13 cellular contexts compared by ENCODE assay signal in the genomic region with DNA sequence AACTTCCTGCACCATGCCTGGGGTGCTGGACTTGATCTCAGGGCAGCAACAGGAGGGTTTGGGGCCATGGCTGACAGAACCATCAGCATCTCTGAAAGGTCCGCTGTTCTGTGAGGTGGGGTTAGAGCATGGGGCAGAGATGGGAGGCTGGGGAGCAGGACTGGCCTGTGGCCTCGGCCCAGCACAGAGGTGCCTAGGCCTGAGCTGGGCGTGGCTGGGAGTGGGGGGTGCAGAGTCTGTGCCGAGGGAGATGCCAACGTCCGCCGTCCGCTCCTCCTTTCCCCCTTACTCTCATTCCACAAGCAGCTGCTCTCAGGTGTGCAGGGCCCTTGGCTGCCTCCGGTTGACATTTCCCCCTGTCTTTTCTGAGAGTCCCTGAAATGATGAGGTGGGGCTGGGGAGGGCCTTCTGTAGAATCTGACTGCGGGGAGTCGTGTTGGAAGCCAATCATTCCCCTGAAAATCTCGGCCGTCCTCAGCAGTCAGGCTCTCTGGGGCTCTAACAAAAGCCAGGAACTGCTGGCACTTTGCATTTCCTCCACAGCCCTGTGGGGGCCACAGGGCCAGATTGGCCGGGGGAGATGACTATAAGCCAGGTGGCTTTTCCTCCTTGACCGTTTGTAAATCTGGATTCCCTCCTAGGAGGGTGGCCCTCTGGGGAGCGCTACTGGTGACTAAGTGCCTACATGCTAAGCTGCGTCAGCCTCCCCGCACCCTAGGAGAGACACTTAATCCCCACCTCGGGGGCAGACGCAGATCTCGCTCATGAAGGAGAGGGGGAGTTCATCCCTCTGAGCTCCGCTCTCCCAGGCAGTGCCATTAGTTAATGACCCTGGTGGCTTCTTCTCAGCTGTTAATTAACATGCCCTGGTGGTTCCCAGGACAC. TPM values are rescaled to one million over a fixed set of nuclear protein-coding genes. Genes with fewer than 3 reads are reported as not detected.
DNase-seq lines count a peak whose midpoint lies in the region; ATAC-seq and TF ChIP-seq lines count a peak whose summit lies in the region.
"Had no signal": no experiment of that assay in that cellular context is flagged by ENCODE, and none has a peak within 500 bp of the region (broad histone marks: within the 10 kb centered on the region; RNA-seq: fewer than 3 reads in every experiment).

No MANE protein-coding gene starts in this region.

- H3K9me3 Mint-ChIP-seq in WTC11, result no peaks in the 10 kb centered on the region
- no peaks in the 10 kb centered on the region for H3K9me3 Mint-ChIP-seq in activated CD8-positive, alpha-beta T cell treated with anti-CD3 and anti-CD28 coated beads, Interleukin-2, amount 10 ng/mL, durations not matched to agents 7 days and 5 days (ENCODE audit: insufficient read depth)
- H3K9me3 Mint-ChIP-seq: activated T-cell treated with anti-CD3 and anti-CD28 coated beads, Interleukin-2, amount 50 U/mL, for 24 hours; mesothelial cell of epicardium had no signal

- no peak for TF ChIP-seq CTCF in WTC11 (IDR thresholded peaks at IDR 0.05)
- TF ChIP-seq CTCF in adrenal gland (IDR thresholded peaks at IDR 0.05), result no peak
- no peak for TF ChIP-seq CTCF in BE2C (IDR thresholded peaks at IDR 0.05; ENCODE audit: low read depth, low read length)

- H3K4me3 Mint-ChIP-seq in WTC11, result peak overlapping the region; percentile 41
- H3K4me3 Mint-ChIP-seq in activated CD8-positive, alpha-beta T cell treated with anti-CD3 and anti-CD28 coated beads, Interleukin-2, amount 10 ng/mL, durations not matched to agents 7 days and 5 days, result no peak overlapping the region
- H3K4me3 Mint-ChIP-seq: activated T-cell treated with anti-CD3 and anti-CD28 coated beads, Interleukin-2, amount 50 U/mL, for 24 hours; mesothelial cell of epicardium had no signal

- ATAC-seq in WTC11, result peak; percentile 92
- ATAC-seq in activated CD8-positive, alpha-beta T cell treated with anti-CD3 and anti-CD28 coated beads, Interleukin-2, amount 10 ng/mL, durations not matched to agents 7 days and 5 days, result no peak
- ATAC-seq: right cardiac atrium had no signal

- TF ChIP-seq POLR2A in adrenal gland (IDR thresholded peaks at IDR 0.05), result no peak

- H3K4me1 ChIP-seq in adrenal gland (replicated peaks in 1 of 2) (peaks cover 0 to 4% of the 10 kb centered on the region in 2 donors), BE2C (no peaks in the 10 kb centered on the region)

- POLR2A ChIA-PET in WTC11 (lab: Charles Lee), result no interaction called here
- POLR2A ChIA-PET in activated CD8-positive, alpha-beta T cell treated with anti-CD3 and anti-CD28 coated beads, Interleukin-2, amount 10 ng/mL, durations not matched to agents 7 days and 5 days (lab: Charles Lee), result no interaction called here

- H3K27me3 ChIP-seq in H7 (ENCODE audit: control insufficient read depth, insufficient read depth, low read length) (no peaks in the 10 kb centered on the region), adrenal gland (no peaks in the 10 kb centered on the region), BE2C (no peaks in the 10 kb centered on the region)
- H3K27me3 ChIP-seq: ascending aorta, thyroid gland had no signal

- H3K9me3 ChIP-seq in adrenal gland (replicated peaks in 1 of 3), result no peaks in the 10 kb centered on the region
- H3K9me3 ChIP-seq in BE2C, result no peaks in the 10 kb centered on the region
- H3K9me3 ChIP-seq: ascending aorta, thyroid gland had no signal

- H3K36me3 Mint-ChIP-seq in WTC11, result peaks cover 30% of the 10 kb centered on the region
- no peaks in the 10 kb centered on the region for H3K36me3 Mint-ChIP-seq in activated CD8-positive, alpha-beta T cell treated with anti-CD3 and anti-CD28 coated beads, Interleukin-2, amount 10 ng/mL, durations not matched to agents 7 days and 5 days (ENCODE audit: low read depth)

- peak overlapping the region; percentile 87 for H3K27ac Mint-ChIP-seq in WTC11
- H3K27ac Mint-ChIP-seq in activated CD8-positive, alpha-beta T cell treated with anti-CD3 and anti-CD28 coated beads, Interleukin-2, amount 10 ng/mL, durations not matched to agents 7 days and 5 days, result no peak overlapping the region
- H3K27ac Mint-ChIP-seq: activated T-cell treated with anti-CD3 and anti-CD28 coated beads, Interleukin-2, amount 50 U/mL, for 24 hours; mesothelial cell of epicardium had no signal

- CTCF ChIA-PET in WTC11 (lab: Charles Lee), result interaction anchor here (0.9 to 2.2 kb wide), 5 partner anchors 16 to 352 kb away, joined by 3 to 8 read pairs (median 6); a partner anchor contains a TSS
- CTCF ChIA-PET in activated CD8-positive, alpha-beta T cell treated with anti-CD3 and anti-CD28 coated beads, Interleukin-2, amount 10 ng/mL, durations not matched to agents 7 days and 5 days (lab: Charles Lee), result interaction anchor here (0.9 kb wide), 1 partner anchor 39 kb away, joined by 3 read pairs; no protein-coding TSS in a partner anchor

- DNase-seq in H7 (peak; percentile 90), WTC11 (ENCODE audit: low spot score) (peak; percentile 73), glomerular visceral epithelial cell (ENCODE audit: extremely low spot score) (peak; percentile 90), retina (peak; percentile 70), GM03348 (ENCODE audit: low spot score) (no peak), adrenal gland (no peak), BE2C (no peak)
- no peak for DNase-seq in activated CD8-positive, alpha-beta T cell treated with anti-CD3 and anti-CD28 coated beads, Interleukin-2, amount 10 ng/mL, durations not matched to agents 7 days and 5 days
- DNase-seq: activated T-cell treated with anti-CD3 and anti-CD28 coated beads, Interleukin-2, amount 50 U/mL, for 24 hours; right cardiac atrium; thyroid gland had no signal

- peaks cover 42% of the 10 kb centered on the region for H3K4me1 Mint-ChIP-seq in WTC11
- no peaks in the 10 kb centered on the region for H3K4me1 Mint-ChIP-seq in activated CD8-positive, alpha-beta T cell treated with anti-CD3 and anti-CD28 coated beads, Interleukin-2, amount 10 ng/mL, durations not matched to agents 7 days and 5 days (ENCODE audit: low read depth)
- H3K4me1 Mint-ChIP-seq: mesothelial cell of epicardium had no signal

- intact Hi-C loops in adrenal gland (cut with DNase I), result no loop called here

- no peak overlapping the region for H3K27ac ChIP-seq in adrenal gland
- H3K27ac ChIP-seq: thyroid gland had no signal

- H3K36me3 ChIP-seq in H7 (replicated peaks; ENCODE audit: control insufficient read depth, insufficient read depth, low read length) (peaks cover 10% of the 10 kb centered on the region), adrenal gland (replicated peaks in 1 of 2) (peaks cover 0 to 7% of the 10 kb centered on the region in 2 donors), BE2C (no peaks in the 10 kb centered on the region)

- 73 to 80% (median 80%) methylated on average over 19 to 22 of the region's 22 CpGs for WGBS in adrenal gland, 4 donors

- H3K27me3 Mint-ChIP-seq in WTC11 (ENCODE audit: low read depth), result no peaks in the 10 kb centered on the region; the same call in 1 of the 2 replicates
- H3K27me3 Mint-ChIP-seq in activated CD8-positive, alpha-beta T cell treated with anti-CD3 and anti-CD28 coated beads, Interleukin-2, amount 10 ng/mL, durations not matched to agents 7 days and 5 days (ENCODE audit: low read depth), result no peaks in the 10 kb centered on the region
- H3K27me3 Mint-ChIP-seq: activated T-cell treated with anti-CD3 and anti-CD28 coated beads, Interleukin-2, amount 50 U/mL, for 24 hours had no signal

- H3K4me3 ChIP-seq in H7 (ENCODE audit: insufficient read depth, low read depth, low read length) (no peak overlapping the region), adrenal gland (no peak overlapping the region), BE2C (ENCODE audit: low read depth, low read length) (no peak overlapping the region)
- H3K4me3 ChIP-seq: ascending aorta, thyroid gland had no signal

TF ChIP-seq in WTC11, 78 proteins besides CTCF, POLR2A, EP300 and RAD21 (continues in another document):
- TF ChIP-seq FOXK1 (CRISPR knock-in tag; IDR thresholded peaks at IDR 0.05) (no peak), JAZF1 (CRISPR knock-in tag; IDR thresholded peaks at IDR 0.05) (no peak)
- TF ChIP-seq, protein P1, sequence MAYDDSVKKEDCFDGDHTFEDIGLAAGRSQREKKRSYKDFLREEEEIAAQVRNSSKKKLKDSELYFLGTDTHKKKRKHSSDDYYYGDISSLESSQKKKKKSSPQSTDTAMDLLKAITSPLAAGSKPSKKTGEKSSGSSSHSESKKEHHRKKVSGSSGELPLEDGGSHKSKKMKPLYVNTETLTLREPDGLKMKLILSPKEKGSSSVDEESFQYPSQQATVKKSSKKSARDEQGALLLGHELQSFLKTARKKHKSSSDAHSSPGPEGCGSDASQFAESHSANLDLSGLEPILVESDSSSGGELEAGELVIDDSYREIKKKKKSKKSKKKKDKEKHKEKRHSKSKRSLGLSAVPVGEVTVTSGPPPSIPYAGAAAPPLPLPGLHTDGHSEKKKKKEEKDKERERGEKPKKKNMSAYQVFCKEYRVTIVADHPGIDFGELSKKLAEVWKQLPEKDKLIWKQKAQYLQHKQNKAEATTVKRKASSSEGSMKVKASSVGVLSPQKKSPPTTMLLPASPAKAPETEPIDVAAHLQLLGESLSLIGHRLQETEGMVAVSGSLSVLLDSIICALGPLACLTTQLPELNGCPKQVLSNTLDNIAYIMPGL (CRISPR knock-in tag; IDR thresholded peaks at IDR 0.05), result 0 out of 2 replicates have a peak, but pooled peaks have one; percentile 43
- TF ChIP-seq, protein P2, sequence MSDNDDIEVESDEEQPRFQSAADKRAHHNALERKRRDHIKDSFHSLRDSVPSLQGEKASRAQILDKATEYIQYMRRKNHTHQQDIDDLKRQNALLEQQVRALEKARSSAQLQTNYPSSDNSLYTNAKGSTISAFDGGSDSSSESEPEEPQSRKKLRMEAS (CRISPR knock-in tag; IDR thresholded peaks at IDR 0.05), result 0 out of 2 replicates have a peak, but pooled peaks have one; percentile 23

RNA-seq across cellular contexts. Expression of a gene that starts 41.2 kb away (rescaled TPM):
- total RNA-seq in H7 (2014; rRNA removed; shearing (Covaris generic)), result 4.5 and 15.4 TPM in 2 replicates
- total RNA-seq in WTC11 (2021) (10.4 to 14.0 TPM (median 12.5 TPM) in 3 replicates), adrenal gland (10 to 100 TPM in 6 of 8 donors, 1 to 10 TPM in 2; 3.6 to 23.7 (median 16.5) TPM)
- 1 to 10 TPM; 1.7 to 1.9 TPM for total RNA-seq in activated CD8-positive, alpha-beta T cell treated with anti-CD3 and anti-CD28 coated beads, Interleukin-2, amount 10 ng/mL, durations not matched to agents 7 days and 5 days
- 1 to 10 TPM; 1.0 to 5.3 (median 4.3) TPM for polyA plus RNA-seq in adrenal gland
- polyA plus RNA-seq in BE2C (2012; ENCODE audit: insufficient read depth, insufficient read length, low read depth), result 0.57 TPM

RNA-seq across cellular contexts. Expression of a gene that starts 43.8 kb away (rescaled TPM):
- 6.2 and 7.5 TPM in 2 replicates for total RNA-seq in H7 (2014; rRNA removed; shearing (Covaris generic))
- 4.8 to 6.3 TPM (median 5.8 TPM) in 3 replicates for total RNA-seq in WTC11 (2021)
- total RNA-seq in activated CD8-positive, alpha-beta T cell treated with anti-CD3 and anti-CD28 coated beads, Interleukin-2, amount 10 ng/mL, durations not matched to agents 7 days and 5 days, result 1 to 10 TPM; 1.1 to 1.3 TPM
- total RNA-seq in adrenal gland, result 1 to 10 TPM in 6 of 8 donors, under 1 TPM in 2; 0.75 to 3.4 (median 1.9) TPM
- polyA plus RNA-seq in adrenal gland, result 1 to 10 TPM in 1 of 3 donors, under 1 TPM in 2; 0.66 to 1.6 (median 0.74) TPM
- polyA plus RNA-seq in BE2C (2012; ENCODE audit: insufficient read depth, insufficient read length, low read depth), result not detected

Comparison
In these comparisons a context has a peak if more than half of its experiments do, and no peak if none do; other contexts are left out.
1. DNase-seq: peak in H7 (single experiment), WTC11 (single experiment), glomerular visceral epithelial cell (single experiment) and retina (single experiment); none in activated CD8-positive, alpha-beta T cell treated with anti-CD3 and anti-CD28 coated beads, Interleukin-2, amount 10 ng/mL, durations not matched to agents 7 days and 5 days (single experiment), GM03348 (single experiment), adrenal gland (0 of 7) and BE2C (single experiment).